Comparison of ENCODE assay signal across 24 cellular contexts in genomic region chr1:28770601-28771165, GRCh38. TPM values are rescaled to one million over a fixed set of nuclear protein-coding genes. Genes with fewer than 3 reads are reported as not detected.
"Had no signal": no experiment of that assay in that cellular context is flagged by ENCODE, and none has a peak within 500 bp of the region (broad histone marks: within the 10 kb centered on the region; RNA-seq: fewer than 3 reads in every experiment).

No MANE protein-coding gene starts in this region.

- H3K4me3 ChIP-seq: adrenal gland had no signal

- H3K4me3 Mint-ChIP-seq: activated CD4-positive, alpha-beta memory T cell treated with anti-CD3 and anti-CD28 coated beads, Interleukin-2, amount 10 ng/mL, durations not matched to agents 7 days and 5 days; activated CD4-positive, alpha-beta T cell treated with anti-CD3 and anti-CD28 coated beads, Interleukin-2, amount 10 ng/mL, durations not matched to agents 7 days and 5 days; activated naive CD4-positive, alpha-beta T cell treated with anti-CD3 and anti-CD28 coated beads for 36 hours; activated naive CD8-positive, alpha-beta T cell; activated T-helper 17 cell treated with anti-CD3 and anti-CD28 coated beads, Interleukin-2, amount 50 U/mL, for 72 hours; IgD-negative memory B cell had no signal

- H3K27me3 Mint-ChIP-seq: activated CD4-positive, alpha-beta memory T cell treated with anti-CD3 and anti-CD28 coated beads, Interleukin-2, amount 10 ng/mL, durations not matched to agents 7 days and 5 days; activated CD4-positive, alpha-beta T cell treated with anti-CD3 and anti-CD28 coated beads, Interleukin-2, amount 10 ng/mL, durations not matched to agents 7 days and 5 days; activated naive CD8-positive, alpha-beta T cell; activated T-helper 17 cell treated with anti-CD3 and anti-CD28 coated beads, Interleukin-2, amount 50 U/mL, for 72 hours; IgD-negative memory B cell had no signal

- DNase-seq: activated CD4-positive, alpha-beta memory T cell treated with anti-CD3 and anti-CD28 coated beads, Interleukin-2, amount 10 ng/mL, durations not matched to agents 7 days and 5 days; activated CD4-positive, alpha-beta T cell treated with anti-CD3 and anti-CD28 coated beads, Interleukin-2, amount 10 ng/mL, durations not matched to agents 7 days and 5 days; activated CD4-positive, CD25-positive, alpha-beta regulatory T cell; activated gamma-delta T cell; activated naive CD4-positive, alpha-beta T cell treated with anti-CD3 and anti-CD28 coated beads for 36 hours; activated T-cell treated with anti-CD3 and anti-CD28 coated beads, Interleukin-2, amount 50 U/mL, for 1 hour; anterior cingulate cortex; NCI-H1092; NCI-H1436 treated with DMSO at 0.1 percent for 48 hours; NCI-H187; NCI-H2081; NCI-H446; NCI-H524; SHP77 treated with DMSO at 0.1 percent for 48 hours; T-helper 2 cell; T1000 had no signal

- ATAC-seq: activated T-helper 17 cell treated with anti-CD3 and anti-CD28 coated beads, Interleukin-2, amount 50 U/mL, for 72 hours had no signal

- H3K9me3 Mint-ChIP-seq: activated CD4-positive, alpha-beta memory T cell treated with anti-CD3 and anti-CD28 coated beads, Interleukin-2, amount 10 ng/mL, durations not matched to agents 7 days and 5 days; activated CD4-positive, alpha-beta T cell treated with anti-CD3 and anti-CD28 coated beads, Interleukin-2, amount 10 ng/mL, durations not matched to agents 7 days and 5 days; activated naive CD4-positive, alpha-beta T cell treated with anti-CD3 and anti-CD28 coated beads for 36 hours; activated T-helper 17 cell treated with anti-CD3 and anti-CD28 coated beads, Interleukin-2, amount 50 U/mL, for 72 hours; IgD-negative memory B cell had no signal

- H3K9me3 ChIP-seq: adrenal gland had no signal

- FAIRE-seq: TTC549 had no signal

- H3K27ac ChIP-seq: KMS-11 had no signal

- H3K9ac ChIP-seq: KMS-11 had no signal

- H3K27ac Mint-ChIP-seq: activated CD4-positive, alpha-beta memory T cell treated with anti-CD3 and anti-CD28 coated beads, Interleukin-2, amount 10 ng/mL, durations not matched to agents 7 days and 5 days; activated naive CD4-positive, alpha-beta T cell treated with anti-CD3 and anti-CD28 coated beads for 36 hours; activated naive CD8-positive, alpha-beta T cell; activated T-helper 17 cell treated with anti-CD3 and anti-CD28 coated beads, Interleukin-2, amount 50 U/mL, for 72 hours had no signal

RNA-seq across cellular contexts. Expression of gene OPRD1, which starts 41.3 kb away (rescaled TPM):
- total RNA-seq: activated CD4-positive, alpha-beta memory T cell treated with anti-CD3 and anti-CD28 coated beads, Interleukin-2, amount 10 ng/mL, durations not matched to agents 7 days and 5 days; activated CD4-positive, alpha-beta T cell treated with anti-CD3 and anti-CD28 coated beads, Interleukin-2, amount 10 ng/mL, durations not matched to agents 7 days and 5 days; activated naive CD4-positive, alpha-beta T cell treated with anti-CD3 and anti-CD28 coated beads for 36 hours; activated T-helper 17 cell treated with anti-CD3 and anti-CD28 coated beads, Interleukin-2, amount 50 U/mL, for 72 hours; cardiac septum; MCF 10A had no signal
